ENCODE assay signal across 21 cellular contexts in genomic region chr2:37866535-37866934, GRCh38.
"Had no signal": no experiment of that assay in that cellular context is flagged by ENCODE, and none has a peak within 500 bp of the region (broad histone marks: within the 10 kb centered on the region; RNA-seq: fewer than 3 reads in every experiment).

No MANE protein-coding gene starts in this region.

- H3K9me3 ChIP-seq: adrenal gland, gastroesophageal sphincter, psoas muscle, thoracic aorta had no signal

- H3K27ac ChIP-seq: adrenal gland, epithelial cell of prostate, gastroesophageal sphincter, psoas muscle, thoracic aorta had no signal

- H3K27ac Mint-ChIP-seq: activated naive CD4-positive, alpha-beta T cell treated with anti-CD3 and anti-CD28 coated beads for 36 hours; activated T-helper 17 cell treated with anti-CD3 and anti-CD28 coated beads, Interleukin-2, amount 50 U/mL, for 72 hours; memory B cell; stimulated activated naive CD8-positive, alpha-beta T cell treated with anti-CD3 and anti-CD28 coated beads, Interleukin-15, amount 100 ng/mL, for 72 hours; T-helper 17 cell had no signal

- H3K4me1 Mint-ChIP-seq: memory B cell had no signal

- H3K27me3 ChIP-seq: adrenal gland, gastroesophageal sphincter had no signal

- H3K4me3 Mint-ChIP-seq: activated naive CD4-positive, alpha-beta T cell treated with anti-CD3 and anti-CD28 coated beads for 36 hours; activated T-helper 17 cell treated with anti-CD3 and anti-CD28 coated beads, Interleukin-2, amount 50 U/mL, for 72 hours; memory B cell; nephron; stimulated activated naive CD8-positive, alpha-beta T cell treated with anti-CD3 and anti-CD28 coated beads, Interleukin-15, amount 100 ng/mL, for 72 hours; T-helper 17 cell had no signal

- H3K36me3 Mint-ChIP-seq: memory B cell had no signal

- ATAC-seq: activated T-helper 17 cell treated with anti-CD3 and anti-CD28 coated beads, Interleukin-2, amount 50 U/mL, for 72 hours; gastroesophageal sphincter; psoas muscle; stimulated activated naive CD8-positive, alpha-beta T cell treated with anti-CD3 and anti-CD28 coated beads, Interleukin-15, amount 100 ng/mL, for 72 hours; T-helper 17 cell had no signal

- H3K4me3 ChIP-seq: adrenal gland, gastroesophageal sphincter, psoas muscle, thoracic aorta had no signal

- H3K9me3 Mint-ChIP-seq: activated naive CD4-positive, alpha-beta T cell treated with anti-CD3 and anti-CD28 coated beads for 36 hours; activated T-helper 17 cell treated with anti-CD3 and anti-CD28 coated beads, Interleukin-2, amount 50 U/mL, for 72 hours; memory B cell; stimulated activated naive CD8-positive, alpha-beta T cell treated with anti-CD3 and anti-CD28 coated beads, Interleukin-15, amount 100 ng/mL, for 72 hours had no signal

- H3K36me3 ChIP-seq: adrenal gland, gastroesophageal sphincter, thoracic aorta had no signal

- DNase-seq: activated CD4-positive, alpha-beta T cell treated with anti-CD3 and anti-CD28 coated beads, Interleukin-2, amount 50 U/mL, for 1 hour; activated CD4-positive, CD25-positive, alpha-beta regulatory T cell; activated naive CD4-positive, alpha-beta T cell treated with anti-CD3 and anti-CD28 coated beads for 36 hours; activated T-cell treated with anti-CD3 and anti-CD28 coated beads for 4 hours; central memory CD4-positive, alpha-beta T cell; cortex of kidney; effector CD8-positive, alpha-beta T cell; hippocampal formation; kidney glomerular epithelial cell; occipital lobe; psoas muscle; stimulated activated CD4-positive, alpha-beta T cell treated with anti-CD3 and anti-CD28 coated beads, Interleukin-4, amount 100 ng/mL, for 24 hours; stimulated activated naive CD8-positive, alpha-beta T cell treated with anti-CD3 and anti-CD28 coated beads, Interleukin-15, amount 100 ng/mL, for 72 hours; T-helper 17 cell had no signal
